2 cellular contexts compared by ENCODE assay signal in genomic region chrX:118552501-118552900, GRCh38.
TF ChIP-seq lines count a peak whose summit lies in the region.

No MANE protein-coding gene starts in this region.

TF ChIP-seq in HCT116, 20 proteins besides CTCF, POLR2A, EP300 and RAD21 (continued from another document):
- TF ChIP-seq MAX (IDR thresholded peaks at IDR 0.05) = 0 out of 2 replicates have a peak, but pooled peaks have one; percentile 31
TF ChIP-seq in HCT116: peak in this region for 1.

TF ChIP-seq in GM12891, 5 proteins besides CTCF, POLR2A, EP300 and RAD21 (continued from another document):
- TF ChIP-seq POU2F2 (IDR thresholded peaks at IDR 0.05; ENCODE audit: low read depth, low read length) (no peak), SPI1 (IDR thresholded peaks at IDR 0.05; ENCODE audit: low read depth, low read length) (no peak), PAX5 (IDR thresholded peaks at IDR 0.05; ENCODE audit: insufficient read depth, low read length, severe bottlenecking) (no peak), TAF1 (IDR thresholded peaks at IDR 0.05; ENCODE audit: low read depth, low read length) (no peak)
